Comparison of ENCODE assay signal across 8 cellular contexts in genomic region chr4:88659061-88659889, GRCh38. TPM values are rescaled to one million over a fixed set of nuclear protein-coding genes. Genes with fewer than 3 reads are reported as not detected.
DNase-seq lines count a peak whose midpoint lies in the region; ATAC-seq and TF ChIP-seq lines count a peak whose summit lies in the region.

No MANE protein-coding gene starts in this region.

- H3K36me3 ChIP-seq in CD4-positive, CD25-positive, alpha-beta regulatory T cell (ENCODE audit: control insufficient read depth, insufficient read depth, low read length), result peaks cover 71% of the 10 kb centered on the region
- H3K36me3 ChIP-seq in neural cell (ENCODE audit: insufficient read depth, low read length), result peaks cover 24% of the 10 kb centered on the region

- no peaks in the 10 kb centered on the region for H3K9me3 ChIP-seq in CD4-positive, CD25-positive, alpha-beta regulatory T cell (ENCODE audit: control insufficient read depth in 2 of 2, low read length in 2 of 2)
- no peaks in the 10 kb centered on the region for H3K9me3 ChIP-seq in neural cell (ENCODE audit: low read length)

- POLR2A ChIA-PET in activated CD4-positive, alpha-beta memory T cell treated with anti-CD3 and anti-CD28 coated beads for 36 hours (lab: Charles Lee), result no interaction called here

- no peaks in the 10 kb centered on the region for H3K27me3 ChIP-seq in CD4-positive, CD25-positive, alpha-beta regulatory T cell (ENCODE audit: control insufficient read depth, insufficient read depth, low read length)
- H3K27me3 ChIP-seq in neural cell (ENCODE audit: insufficient read depth, low read depth, low read length), result no peaks in the 10 kb centered on the region

- no peak overlapping the region for H3K9ac ChIP-seq in neural cell (ENCODE audit: low read length)

- CTCF ChIA-PET in activated CD4-positive, alpha-beta memory T cell treated with anti-CD3 and anti-CD28 coated beads for 36 hours (lab: Charles Lee), result interaction anchor here (0.6 to 2.9 kb wide), 28 partner anchors 9 to 441 kb away, joined by 3 to 65 read pairs (median 4); partner anchors contain the start of gene PYURF

- in situ Hi-C loops in GM13976 (cut with MboI; ENCODE audit: low sequenced_read_pairs, unreplicated experiment), result loop anchor here (5.0 kb wide), 1 partner anchor 122 kb away; no protein-coding TSS in a partner anchor

- TF ChIP-seq RAD21 in neural cell (conservative IDR thresholded peaks at IDR 0.05), result peak; percentile 75

- H2AFZ ChIP-seq in neural cell (ENCODE audit: low read depth, low read length), result no peak overlapping the region

- peak; percentile 70 to 74 for ATAC-seq in CD4-positive, CD25-positive, alpha-beta regulatory T cell (ENCODE audit: low read depth in 2 of 2)
- ATAC-seq in HG02588 (IDR thresholded peaks at IDR 0.05; ENCODE audit: unreplicated experiment), result peak; percentile 80

- no peaks in the 10 kb centered on the region for H3K9me2 ChIP-seq in neural cell (ENCODE audit: insufficient read depth, low read length)

- H3K27ac Mint-ChIP-seq in CD4-positive, CD25-positive, alpha-beta regulatory T cell, result peak overlapping the region in 2 of 3 donors; percentile 46 to 67
- H3K27ac Mint-ChIP-seq in activated CD4-positive, alpha-beta memory T cell treated with anti-CD3 and anti-CD28 coated beads for 36 hours, result no peak overlapping the region

- no peaks in the 10 kb centered on the region for H3K4me1 ChIP-seq in CD4-positive, CD25-positive, alpha-beta regulatory T cell (ENCODE audit: control insufficient read depth, insufficient read depth, low read length, poor library complexity, severe bottlenecking)

- peaks cover 0 to 1% (median 0%) of the 10 kb centered on the region in 7 donors for H3K9me3 Mint-ChIP-seq in CD4-positive, CD25-positive, alpha-beta regulatory T cell
- H3K9me3 Mint-ChIP-seq in activated CD4-positive, alpha-beta memory T cell treated with anti-CD3 and anti-CD28 coated beads for 36 hours, result no peaks in the 10 kb centered on the region

- TF ChIP-seq CTCF in GM13976 (IDR thresholded peaks at IDR 0.05; ENCODE audit: borderline replicate concordance, control extremely low read depth, extremely low read depth, insufficient read depth, missing control alignments) (peak; percentile 59), neural cell (IDR thresholded peaks at IDR 0.05; ENCODE audit: poor library complexity, severe bottlenecking) (peak; percentile 74)

- no peak for TF ChIP-seq EP300 in neural cell (conservative IDR thresholded peaks at IDR 0.05; ENCODE audit: poor library complexity, severe bottlenecking)

- intact Hi-C loops in activated CD4-positive, alpha-beta memory T cell treated with anti-CD3 and anti-CD28 coated beads for 36 hours (cut with micrococcal nuclease), result loop anchor here (1.0 to 2.0 kb wide), 3 partner anchors 66 to 132 kb away; partner anchors contain the start of gene HERC3

- no peaks in the 10 kb centered on the region for H3K79me2 ChIP-seq in neural cell (replicated peaks; ENCODE audit: insufficient read depth, low read length)

- no peak overlapping the region for H3K4me2 ChIP-seq in neural cell (ENCODE audit: low read length)

- peak in 2 of 3 donors; percentile 53 to 66 for DNase-seq in CD4-positive, CD25-positive, alpha-beta regulatory T cell
- DNase-seq in GM13976 (ENCODE audit: low spot score) (peak; percentile 40), NAMALWA (ENCODE audit: low spot score) (peak; percentile 35), fibroblast of peridontal ligament (ENCODE audit: extremely low read depth) (peak; percentile 80), NK-92 (lab: John Stamatoyannopoulos, UW; ENCODE audit: unreplicated experiment) (no peak)
- DNase-seq in activated CD4-positive, alpha-beta memory T cell treated with anti-CD3 and anti-CD28 coated beads for 36 hours, result peak; percentile 51

- no peak overlapping the region for H3K4me3 ChIP-seq in CD4-positive, CD25-positive, alpha-beta regulatory T cell (ENCODE audit: low read depth, low read length)
- no peak overlapping the region for H3K4me3 ChIP-seq in neural cell (ENCODE audit: low read length)

- no peaks in the 10 kb centered on the region for H3K27me3 Mint-ChIP-seq in CD4-positive, CD25-positive, alpha-beta regulatory T cell
- no peaks in the 10 kb centered on the region for H3K27me3 Mint-ChIP-seq in activated CD4-positive, alpha-beta memory T cell treated with anti-CD3 and anti-CD28 coated beads for 36 hours

- peaks cover 14 to 36% (median 23%) of the 10 kb centered on the region in 4 donors for H3K4me1 Mint-ChIP-seq in CD4-positive, CD25-positive, alpha-beta regulatory T cell
- H3K4me1 Mint-ChIP-seq in activated CD4-positive, alpha-beta memory T cell treated with anti-CD3 and anti-CD28 coated beads for 36 hours (ENCODE audit: low read depth), result peaks cover 2% of the 10 kb centered on the region

- peaks cover 72% of the 10 kb centered on the region for H3K36me3 Mint-ChIP-seq in CD4-positive, CD25-positive, alpha-beta regulatory T cell
- peaks cover 17% of the 10 kb centered on the region for H3K36me3 Mint-ChIP-seq in activated CD4-positive, alpha-beta memory T cell treated with anti-CD3 and anti-CD28 coated beads for 36 hours

- no peaks in the 10 kb centered on the region for H4K20me1 ChIP-seq in neural cell (ENCODE audit: insufficient read depth)

- no peak overlapping the region for H3K27ac ChIP-seq in CD4-positive, CD25-positive, alpha-beta regulatory T cell (ENCODE audit: insufficient read depth, low read length, poor library complexity, severe bottlenecking)
- H3K27ac ChIP-seq in neural cell (ENCODE audit: low read length), result no peak overlapping the region

- H3K4me3 Mint-ChIP-seq in CD4-positive, CD25-positive, alpha-beta regulatory T cell, result no peak overlapping the region
- H3K4me3 Mint-ChIP-seq in activated CD4-positive, alpha-beta memory T cell treated with anti-CD3 and anti-CD28 coated beads for 36 hours, result no peak overlapping the region

- H3F3A ChIP-seq in neural cell (ENCODE audit: insufficient read depth, low read length, poor library complexity, severe bottlenecking), result no peaks in the 10 kb centered on the region

TF ChIP-seq in neural cell, 6 proteins besides CTCF, POLR2A, EP300 and RAD21:
- TF ChIP-seq TAF1 (IDR thresholded peaks at IDR 0.05; ENCODE audit: low read depth) (no peak), REST (IDR thresholded peaks at IDR 0.05; ENCODE audit: borderline replicate concordance) (no peak), MXI1 (conservative IDR thresholded peaks at IDR 0.05; ENCODE audit: poor library complexity, severe bottlenecking) (no peak), SMC3 (conservative IDR thresholded peaks at IDR 0.05; ENCODE audit: poor library complexity) (peak; percentile 71), EZH2 (IDR thresholded peaks at IDR 0.05; ENCODE audit: borderline replicate concordance, insufficient read depth, low read length, poor library complexity, severe bottlenecking) (no peak), POLR2AphosphoS5 (IDR thresholded peaks at IDR 0.05) (no peak)

RNA-seq across cellular contexts. Expression of gene NAP1L5, which starts 38.4 kb away (rescaled TPM):
- 9.0 TPM for total RNA-seq in CD4-positive, CD25-positive, alpha-beta regulatory T cell
- 1 to 10 TPM; 1.8 to 3.4 (median 2.3) TPM for polyA plus RNA-seq in CD4-positive, CD25-positive, alpha-beta regulatory T cell
- total RNA-seq in activated CD4-positive, alpha-beta memory T cell treated with anti-CD3 and anti-CD28 coated beads for 36 hours, result 1 to 10 TPM; 3.7 to 4.8 TPM
- polyA plus RNA-seq in neural cell, result 44.2 and 53.1 TPM in 2 replicates
- polyA minus RNA-seq in neural cell, result 37.5 and 41.9 TPM in 2 replicates
